ENCODE assay signal across 8 cellular contexts in genomic region chr9:120927125-120928014, GRCh38. TPM values are rescaled to one million over a fixed set of nuclear protein-coding genes. Genes with fewer than 3 reads are reported as not detected.
DNase-seq lines count a peak whose midpoint lies in the region; ATAC-seq, FAIRE-seq and TF ChIP-seq lines count a peak whose summit lies in the region.

No MANE protein-coding gene starts in this region.

- 23% methylated on average over 7 of the region's 8 CpGs for WGBS in K562 (ENCODE audit: insufficient coverage, low coverage, missing lambda C conversion rate)

- H3K4me2 ChIP-seq in DND-41 (ENCODE audit: insufficient read depth, low read length) (no peak overlapping the region), K562 (ENCODE audit: insufficient read depth, low read length) (no peak overlapping the region), parathyroid adenoma (ENCODE audit: low read length) (peak overlapping the region; percentile 99)

- no peak for ATAC-seq in DND-41 (ENCODE audit: insufficient read depth, low read depth)
- no peak for ATAC-seq in K562
- no peak for ATAC-seq in HG03025 (IDR thresholded peaks at IDR 0.05; ENCODE audit: low FRiP score, unreplicated experiment)

- TF ChIP-seq EP300 in K562 (IDR thresholded peaks at IDR 0.05; ENCODE audit: low read length), result no peak

- no peaks in the 10 kb centered on the region for H3K9me3 ChIP-seq in DND-41 (ENCODE audit: insufficient read depth, low read length, severe bottlenecking)
- H3K9me3 ChIP-seq in KOPT-K1 (ENCODE audit: insufficient read depth, low read length, poor library complexity, severe bottlenecking), result no peaks in the 10 kb centered on the region
- no peaks in the 10 kb centered on the region for H3K9me3 ChIP-seq in K562 (replicated peaks; ENCODE audit: control insufficient read depth, insufficient read depth, low read depth, low read length)
- H3K9me3 ChIP-seq in parathyroid adenoma (ENCODE audit: control insufficient read depth, low read length), result no peaks in the 10 kb centered on the region

- no peak overlapping the region for H3K4me3 ChIP-seq in DND-41 (ENCODE audit: low read depth in 1 of 2, low read length in 2 of 2)
- no peak overlapping the region for H3K4me3 ChIP-seq in K562
- no peak overlapping the region for H3K4me3 ChIP-seq in parathyroid adenoma (ENCODE audit: low read depth, low read length)

- FAIRE-seq in K562 (lab: Jason Lieb, UNC), result no peak

- TF ChIP-seq CTCF in DND-41 (IDR thresholded peaks at IDR 0.05; ENCODE audit: borderline replicate concordance, extremely low read depth, low read length, poor library complexity, severe bottlenecking) (no peak), K562 (IDR thresholded peaks at IDR 0.05 in 2 of 3, conservative IDR thresholded peaks at IDR 0.05 in 1 of 3; ENCODE audit: insufficient read depth in 2 of 3, low read depth in 1 of 3, low read length in 3 of 3) (no peak), parathyroid adenoma (IDR thresholded peaks at IDR 0.05) (no peak)

- H3K36me3 ChIP-seq in DND-41 (ENCODE audit: insufficient read depth, low read length), result no peaks in the 10 kb centered on the region
- H3K36me3 ChIP-seq in KOPT-K1 (ENCODE audit: insufficient read depth, low read length), result no peaks in the 10 kb centered on the region
- H3K36me3 ChIP-seq in K562 (ENCODE audit: control insufficient read depth, insufficient read depth, low read length), result no peaks in the 10 kb centered on the region
- H3K36me3 ChIP-seq in parathyroid adenoma (ENCODE audit: control insufficient read depth, insufficient read depth, low read length), result no peaks in the 10 kb centered on the region

- H2AFZ ChIP-seq in DND-41 (ENCODE audit: low read depth, low read length) (no peak overlapping the region), K562 (ENCODE audit: low read depth, low read length) (no peak overlapping the region), parathyroid adenoma (no peak overlapping the region)

- H3K4me1 ChIP-seq in DND-41 (ENCODE audit: insufficient read depth, low read length), result peaks cover 48% of the 10 kb centered on the region
- H3K4me1 ChIP-seq in K562 (replicated peaks in 1 of 2; ENCODE audit: control insufficient read depth in 2 of 2, insufficient read depth in 2 of 2, low read length in 2 of 2), result peaks cover 9 to 22% of the 10 kb centered on the region in 2 experiments
- peaks cover 3% of the 10 kb centered on the region for H3K4me1 ChIP-seq in parathyroid adenoma

- H3K27ac ChIP-seq in DND-41 (ENCODE audit: low read length) (peak overlapping the region; percentile 31; the same call in 1 of the 2 replicates), KOPT-K1 (ENCODE audit: low read depth, low read length, poor library complexity, severe bottlenecking) (peak overlapping the region; percentile 81), K562 (ENCODE audit: extremely low read depth, low read depth, low read length) (no peak overlapping the region), parathyroid adenoma (no peak overlapping the region)

- H3K9me1 ChIP-seq in K562 (ENCODE audit: control insufficient read depth, insufficient read depth, low read length), result no peaks in the 10 kb centered on the region

- no TSS peak for BruUV-seq in K562 (replicated peaks; lab: Mats Ljungman, UMichigan)

- H4K20me1 ChIP-seq in DND-41 (ENCODE audit: insufficient read depth, low read length) (no peaks in the 10 kb centered on the region), K562 (replicated peaks; ENCODE audit: control insufficient read depth, insufficient read depth, low read length) (no peaks in the 10 kb centered on the region)

- TF ChIP-seq RAD21 in K562 (CRISPR knock-in tag; conservative IDR thresholded peaks at IDR 0.05 in 1 of 2, IDR thresholded peaks at IDR 0.05 in 1 of 2), result no peak

- intact Hi-C loops in K562 (cut with micrococcal nuclease), result no loop called here

- no peak for TF ChIP-seq POLR2A in K562 (conservative IDR thresholded peaks at IDR 0.05)

- in situ Hi-C loops in K562 (cut with MboI), result loop anchor here (25.0 kb wide), 1 partner anchor 315 kb away; no protein-coding TSS in a partner anchor
- in situ Hi-C loops in ACHN (cut with HindIII; ENCODE audit: low pct_ligation_motif_present, low pct_unique_long_range_greater_than_20kb, low sequenced_read_pairs), result no loop called here

- H3K27me3 ChIP-seq in DND-41 (ENCODE audit: insufficient read depth, low read length, poor library complexity) (no peaks in the 10 kb centered on the region), K562 (ENCODE audit: control insufficient read depth in 2 of 2, insufficient read depth in 2 of 2, low read length in 2 of 2) (no peaks in the 10 kb centered on the region), parathyroid adenoma (ENCODE audit: control insufficient read depth, insufficient read depth, low read length) (no peaks in the 10 kb centered on the region)

- DNase-seq in DND-41 (no peak), K562 (ENCODE audit: extremely low read depth in 1 of 4, low spot score in 3 of 4) (no peak), ACHN (no peak), cortex of kidney (lab: John Stamatoyannopoulos, UW) (no peak), LoVo (ENCODE audit: low spot score) (no peak)

- no peak overlapping the region for H3K9ac ChIP-seq in DND-41 (ENCODE audit: low read depth, low read length)
- H3K9ac ChIP-seq in K562 (ENCODE audit: insufficient read depth in 1 of 2, low read depth in 2 of 2, low read length in 2 of 2), result no peak overlapping the region; a peak in 1 of 4 replicates
- no peak overlapping the region for H3K9ac ChIP-seq in parathyroid adenoma

- POLR2A ChIA-PET in K562 (lab: Yijun Ruan, JAX), result no interaction called here

- H3K79me2 ChIP-seq in DND-41 (ENCODE audit: insufficient read depth, low read length) (no peaks in the 10 kb centered on the region), K562 (ENCODE audit: control insufficient read depth, insufficient read depth, low read length) (no peaks in the 10 kb centered on the region), parathyroid adenoma (no peaks in the 10 kb centered on the region)

- CTCF ChIA-PET in K562 (lab: Yijun Ruan, JAX; ENCODE audit: low intra/inter-chr PET ratio), result no interaction called here

TF ChIP-seq in K562, 482 proteins besides CTCF, POLR2A, EP300 and RAD21:
- TF ChIP-seq ZNF444 (CRISPR knock-in tag; IDR thresholded peaks at IDR 0.05) (no peak), FOXK2 (conservative IDR thresholded peaks at IDR 0.05 in 1 of 2, IDR thresholded peaks at IDR 0.05 in 1 of 2; ENCODE audit: low read depth in 2 of 2) (no peak), RBM25 (IDR thresholded peaks at IDR 0.05; ENCODE audit: low read depth, low read length, severe bottlenecking) (peak; percentile 25), PRMT5 (CRISPR knock-in tag; IDR thresholded peaks at IDR 0.05) (no peak), RBM39 (optimal IDR thresholded peaks at IDR 0.05; ENCODE audit: low read depth, low read length) (no peak)
TF ChIP-seq in K562: peak in this region for 1.

RNA-seq across cellular contexts. Expression of gene TRAF1, which starts 0.8 kb away (rescaled TPM):
- total RNA-seq in K562 (2011; cell fraction: chromatin; rRNA removed; ENCODE audit: low replicate concordance), result 2.6 and 5.9 TPM in 2 replicates
- 3.0 and 4.3 TPM in 2 replicates for total RNA-seq in K562 (2011; cell fraction: nucleolus; rRNA removed)
- total RNA-seq in K562 (2011; cell fraction: nucleoplasm; rRNA removed), result 2.1 and 2.3 TPM in 2 replicates
- not detected in 2 replicates for total RNA-seq in K562 (2014; rRNA removed)
- total RNA-seq in K562 (2014; rRNA removed; fragmentation: Illumina TruSeq; extraction: Trizol), result 0.04 TPM in 1 of 2 replicates, not detected in the other
- total RNA-seq in K562 (2015; rRNA removed; fragmentation: Illumina TruSeq; extraction: Trizol), result 0.04 TPM in 1 of 2 replicates, not detected in the other
- 0.38 and 0.47 TPM in 2 replicates for total RNA-seq in K562 (2021)
- 0.37 and 1.1 TPM in 2 replicates for polyA plus RNA-seq in K562 (2011; rRNA removed)
- polyA plus RNA-seq in K562 (2011; cell fraction: cytosol; rRNA removed), result 0.29 and 1.3 TPM in 2 replicates
- polyA plus RNA-seq in K562 (2011; cell fraction: nucleus; rRNA removed), result 0.18 and 1.4 TPM in 2 replicates
- polyA plus RNA-seq in K562 (2012), result 0.13 and 0.18 TPM in 2 replicates
- 0.06 and 0.12 TPM in 2 replicates for polyA plus RNA-seq in K562 (2014; fragmentation: Illumina TruSeq; extraction: Trizol)
- polyA plus RNA-seq in K562 (2014; fragmentation: Nextera tagmentation; extraction: Ambion mirVana), result under 1 TPM in 1 of 2 experiments, not detected in 1; 0.01 TPM
- polyA plus RNA-seq in K562 (2014; rRNA removed), result 0.01 and 0.03 TPM in 2 replicates
- 1.3 and 3.1 TPM in 2 replicates for polyA minus RNA-seq in K562 (2011; rRNA and poly(A)+ RNA removed)
- polyA minus RNA-seq in K562 (2011; cell fraction: cytosol; rRNA and poly(A)+ RNA removed), result 0.76 TPM in 1 of 2 replicates, not detected in the other
- polyA minus RNA-seq in K562 (2011; cell fraction: nucleus; rRNA and poly(A)+ RNA removed), result 0.89 and 2.3 TPM in 2 replicates

RNA-seq across cellular contexts. Expression of gene PHF19, which starts 50.4 kb away (rescaled TPM):
- 622 and 1,187 TPM in 2 replicates for total RNA-seq in K562 (2011; cell fraction: chromatin; rRNA removed; ENCODE audit: low replicate concordance)
- 570 and 625 TPM in 2 replicates for total RNA-seq in K562 (2011; cell fraction: nucleolus; rRNA removed)
- 592 and 663 TPM in 2 replicates for total RNA-seq in K562 (2011; cell fraction: nucleoplasm; rRNA removed)
- total RNA-seq in K562 (2014; rRNA removed) (255 and 312 TPM in 2 replicates), K562 (2014; rRNA removed; fragmentation: Illumina TruSeq; extraction: Trizol) (191 and 211 TPM in 2 replicates), K562 (2015; rRNA removed; fragmentation: Illumina TruSeq; extraction: Trizol) (240 and 241 TPM in 2 replicates), K562 (2021) (372 and 373 TPM in 2 replicates)
- polyA plus RNA-seq in K562 (2011; rRNA removed) (403 and 414 TPM in 2 replicates), K562 (2014; fragmentation: Illumina TruSeq; extraction: Trizol) (292 and 365 TPM in 2 replicates), K562 (2014; fragmentation: Nextera tagmentation; extraction: Ambion mirVana) (100 to 1,000 TPM in 1 of 2 experiments, 10 to 100 TPM in 1; 95.8 to 140 TPM), K562 (2014; rRNA removed) (312 TPM in 2 replicates)
- polyA plus RNA-seq in K562 (2011; cell fraction: cytosol; rRNA removed), result 475 and 721 TPM in 2 replicates
- 1,109 and 1,436 TPM in 2 replicates for polyA plus RNA-seq in K562 (2011; cell fraction: nucleus; rRNA removed)
- polyA plus RNA-seq in K562 (2012), result 275 and 342 TPM in 2 replicates
- 333 and 440 TPM in 2 replicates for polyA minus RNA-seq in K562 (2011; rRNA and poly(A)+ RNA removed)
- 286 and 300 TPM in 2 replicates for polyA minus RNA-seq in K562 (2011; cell fraction: cytosol; rRNA and poly(A)+ RNA removed)
- 297 and 330 TPM in 2 replicates for polyA minus RNA-seq in K562 (2011; cell fraction: nucleus; rRNA and poly(A)+ RNA removed)

Comparison
In these comparisons a context has a peak if more than half of its experiments do, and no peak if none do; other contexts are left out.
1. H3K27ac ChIP-seq: peak in DND-41 (single experiment) and KOPT-K1 (single experiment); none in K562 (single experiment) and parathyroid adenoma (single experiment).